Comparison of ENCODE assay signal across 8 cellular contexts in the genomic region with DNA sequence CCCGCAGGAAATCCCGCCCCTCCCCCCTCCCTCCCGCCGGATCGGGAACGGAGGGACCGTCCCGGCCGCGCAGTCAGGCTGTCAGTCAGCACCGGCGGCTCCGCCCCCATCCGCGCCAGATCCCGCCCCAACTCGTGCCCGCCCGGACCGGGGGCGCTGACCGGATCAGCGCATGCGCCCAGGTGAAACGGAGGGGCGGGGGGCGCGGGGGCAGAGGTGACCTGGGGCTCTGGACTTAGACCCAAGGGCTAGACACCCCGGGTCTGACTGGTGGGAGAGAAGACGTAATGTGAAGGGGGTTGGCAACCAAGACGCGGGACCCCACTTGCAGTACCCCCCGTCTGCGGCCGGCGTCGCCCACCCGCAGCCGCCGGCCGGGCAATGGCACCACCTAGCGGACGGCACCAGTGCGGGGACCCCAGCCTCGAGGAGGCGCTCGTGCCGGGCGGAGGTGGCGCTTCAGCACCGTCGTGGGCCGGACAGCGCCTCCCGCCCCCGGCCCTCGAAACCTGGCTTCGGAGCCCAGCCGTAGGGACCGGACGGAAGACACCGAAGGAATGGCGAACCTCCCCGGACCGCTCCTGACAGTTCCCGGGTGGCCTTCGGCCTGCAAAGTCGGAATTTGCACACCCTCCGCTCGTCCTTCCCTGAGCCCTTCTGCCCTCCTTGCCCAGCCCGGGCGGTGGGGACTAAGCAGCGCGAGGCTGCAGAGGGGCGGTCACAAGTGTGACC. TPM values are rescaled to one million over a fixed set of nuclear protein-coding genes. Genes with fewer than 3 reads are reported as not detected.
DNase-seq lines count a peak whose midpoint lies in the region; ATAC-seq and TF ChIP-seq lines count a peak whose summit lies in the region.

TSS of gene CASKIN2 (minus strand) at position 15 of the 732 bp plus-strand sequence. CDS start 1,733 bp downstream, outside the sequence.

- H3K4me2 ChIP-seq in PC-9 = peak within 1 kb of the TSS; percentile 91

- H3K4me1 ChIP-seq in PC-9 (replicated peaks; ENCODE audit: insufficient read depth) (peaks cover 46% of the 10 kb centered on the region), esophagus squamous epithelium (peaks cover 39 to 80% (median 47%) of the 10 kb centered on the region in 3 donors)

- WGBS in esophagus squamous epithelium, 2 donors = 1% methylated on average over 15 of the region's 75 CpGs; no CpG with 5 or more reads in 1 of the 2 donors

- POLR2A ChIA-PET in PC-9 (lab: Charles Lee; ENCODE audit: unreplicated experiment) = interaction anchor here (0.6 kb wide), 1 partner anchor 129 kb away, joined by 6 read pairs; no protein-coding TSS in a partner anchor

- H3K9me3 ChIP-seq in PC-9 (ENCODE audit: insufficient read depth, low read depth) (no peaks in the 10 kb centered on the region), esophagus squamous epithelium (no peaks in the 10 kb centered on the region)

- H3K36me3 ChIP-seq in PC-9 (ENCODE audit: low read depth) = 0 out of 2 replicates have a peak, but pooled peaks cover 9% of the 10 kb centered on the region
- H3K36me3 ChIP-seq in esophagus squamous epithelium = peaks cover 0 to 23% (median 0%) of the 10 kb centered on the region in 3 donors

- BruUV-seq in PC-9 (replicated peaks; lab: Mats Ljungman, UMichigan) = no TSS peak

- DNase-seq in D341Med (ENCODE audit: low spot score) (peak; percentile 100), KBM-7 (peak; percentile 87), PC-9 (peak; percentile 71 to 96), activated T-helper 1 cell treated with Interleukin-2 at 50 U/mL for 16 hours (ENCODE audit: low read depth) (peak; percentile 51), esophagus squamous epithelium (lab: John Stamatoyannopoulos, UW) (peak; percentile 33), myocyte (ENCODE audit: low read depth) (peak; percentile 93)
- peak; percentile 51 for DNase-seq in stimulated activated CD8-positive, alpha-beta memory T cell treated with anti-CD3 and anti-CD28 coated beads, Interleukin-7, amount 100 ng/mL, for 1 hour (ENCODE audit: low read depth in 2 of 2)

- TF ChIP-seq POLR2A in esophagus squamous epithelium (IDR thresholded peaks at IDR 0.05) = no peak

- intact Hi-C loops in PC-9 (cut with micrococcal nuclease; ENCODE audit: unreplicated experiment) (loop anchor here (1.0 to 10.0 kb wide), 4 partner anchors 74 to 251 kb away; partner anchors contain the start of genes GGA3 and MRPS7), esophagus squamous epithelium (cut with DNase I) (loop anchor here (5.0 kb wide), 2 partner anchors 72 to 88 kb away; partner anchors contain the start of gene MYO15B)

- no peaks in the 10 kb centered on the region for H3K27me3 ChIP-seq in PC-9 (ENCODE audit: insufficient read depth, low read depth)
- H3K27me3 ChIP-seq in esophagus squamous epithelium = no peaks in the 10 kb centered on the region

- H3K27ac ChIP-seq in PC-9 (no peak within 1 kb of the TSS), esophagus squamous epithelium (peak within 1 kb of the TSS; percentile 90 to 95 (median 92))

- ATAC-seq in GM21576 (IDR thresholded peaks at IDR 0.05; ENCODE audit: unreplicated experiment) = peak; percentile 39

- peak; percentile 95 for TF ChIP-seq CTCF in PC-9 (conservative IDR thresholded peaks at IDR 0.05)
- TF ChIP-seq CTCF in esophagus squamous epithelium (IDR thresholded peaks at IDR 0.05) = peak; percentile 94 to 99 (median 98)

- H2AFZ ChIP-seq in PC-9 = peak within 1 kb of the TSS; percentile 96

- CTCF ChIA-PET in PC-9 (lab: Charles Lee) = interaction anchor here (1.1 kb wide), 2 partner anchors 86 to 88 kb away, joined by 3 to 4 read pairs; no protein-coding TSS in a partner anchor

- no peaks in the 10 kb centered on the region for H3K9me2 ChIP-seq in PC-9 (ENCODE audit: insufficient read depth)

- peaks cover 33% of the 10 kb centered on the region; the same call in 1 of the 2 replicates for H3F3A ChIP-seq in PC-9 (ENCODE audit: insufficient read depth, low read depth)

- H3K4me3 ChIP-seq in PC-9 (peak within 1 kb of the TSS; percentile 89), esophagus squamous epithelium (peak within 1 kb of the TSS; percentile 73 to 98 (median 92))

- H3K79me2 ChIP-seq in PC-9 (ENCODE audit: low read depth) = peaks cover 32% of the 10 kb centered on the region

- in situ Hi-C loops in KBM-7 (cut with MboI; ENCODE audit: low pct_unique_long_range_greater_than_20kb, low sequenced_read_pairs) = no loop called here

- H4K20me1 ChIP-seq in PC-9 (ENCODE audit: insufficient read depth) = peaks cover 18% of the 10 kb centered on the region

RNA-seq across cellular contexts. Expression of gene CASKIN2, which starts in this region (rescaled TPM):
- total RNA-seq in PC-9 (2021) = 24.4 and 25.4 TPM in 2 replicates
- total RNA-seq in esophagus squamous epithelium = 10 to 100 TPM in 3 of 4 donors, 1 to 10 TPM in 1; 9.5 to 12.2 (median 10.4) TPM
- total RNA-seq in myocyte = 14.4 and 16.9 TPM in 2 replicates
- 13.5 TPM for polyA plus RNA-seq in myocyte (2012)

Comparison
In these comparisons a context has a peak if more than half of its experiments do, and no peak if none do; other contexts are left out.
1. DNase-seq: peak in every context shown above with its lines; median percentile 100 in D341Med; 93 in myocyte; 87 in KBM-7; 84 in PC-9; 51 in activated T-helper 1 cell treated with Interleukin-2 at 50 U/mL for 16 hours; 51 in stimulated activated CD8-positive, alpha-beta memory T cell treated with anti-CD3 and anti-CD28 coated beads, Interleukin-7, amount 100 ng/mL, for 1 hour; 33 in esophagus squamous epithelium.